Comparison of ENCODE assay signal across 1 cellular context in genomic region chr10:27099916-27100799, GRCh38.
TF ChIP-seq lines count a peak whose summit lies in the region.

TSS of gene ANKRD26 (minus strand) at chr10:27100494. CDS start at chr10:27100326, 168 bp downstream.

TF ChIP-seq in HepG2, 621 proteins besides CTCF, POLR2A, EP300 and RAD21 (continued from another document and continues in another):
- no peak for TF ChIP-seq SOX6 (IDR thresholded peaks at IDR 0.05)
- TF ChIP-seq SOX6 (CRISPR knock-in tag; IDR thresholded peaks at IDR 0.05): peak; percentile 26; the same call in 1 of the 2 replicates
- TF ChIP-seq YEATS4 (CRISPR knock-in tag; IDR thresholded peaks at IDR 0.05; ENCODE audit: borderline replicate concordance): peak; percentile 80
- no peak for TF ChIP-seq RERE (CRISPR knock-in tag; IDR thresholded peaks at IDR 0.05; ENCODE audit: low read depth)
- no peak for TF ChIP-seq ZNF207 (IDR thresholded peaks at IDR 0.05; ENCODE audit: borderline replicate concordance)
- TF ChIP-seq ZNF607 (CRISPR knock-in tag; IDR thresholded peaks at IDR 0.05; ENCODE audit: borderline replicate concordance): 0 out of 2 replicates have a peak, but pooled peaks have one; percentile 56
- no peak for TF ChIP-seq NCOR1 (IDR thresholded peaks at IDR 0.05; ENCODE audit: borderline replicate concordance, low read length)
- TF ChIP-seq, protein P1, sequence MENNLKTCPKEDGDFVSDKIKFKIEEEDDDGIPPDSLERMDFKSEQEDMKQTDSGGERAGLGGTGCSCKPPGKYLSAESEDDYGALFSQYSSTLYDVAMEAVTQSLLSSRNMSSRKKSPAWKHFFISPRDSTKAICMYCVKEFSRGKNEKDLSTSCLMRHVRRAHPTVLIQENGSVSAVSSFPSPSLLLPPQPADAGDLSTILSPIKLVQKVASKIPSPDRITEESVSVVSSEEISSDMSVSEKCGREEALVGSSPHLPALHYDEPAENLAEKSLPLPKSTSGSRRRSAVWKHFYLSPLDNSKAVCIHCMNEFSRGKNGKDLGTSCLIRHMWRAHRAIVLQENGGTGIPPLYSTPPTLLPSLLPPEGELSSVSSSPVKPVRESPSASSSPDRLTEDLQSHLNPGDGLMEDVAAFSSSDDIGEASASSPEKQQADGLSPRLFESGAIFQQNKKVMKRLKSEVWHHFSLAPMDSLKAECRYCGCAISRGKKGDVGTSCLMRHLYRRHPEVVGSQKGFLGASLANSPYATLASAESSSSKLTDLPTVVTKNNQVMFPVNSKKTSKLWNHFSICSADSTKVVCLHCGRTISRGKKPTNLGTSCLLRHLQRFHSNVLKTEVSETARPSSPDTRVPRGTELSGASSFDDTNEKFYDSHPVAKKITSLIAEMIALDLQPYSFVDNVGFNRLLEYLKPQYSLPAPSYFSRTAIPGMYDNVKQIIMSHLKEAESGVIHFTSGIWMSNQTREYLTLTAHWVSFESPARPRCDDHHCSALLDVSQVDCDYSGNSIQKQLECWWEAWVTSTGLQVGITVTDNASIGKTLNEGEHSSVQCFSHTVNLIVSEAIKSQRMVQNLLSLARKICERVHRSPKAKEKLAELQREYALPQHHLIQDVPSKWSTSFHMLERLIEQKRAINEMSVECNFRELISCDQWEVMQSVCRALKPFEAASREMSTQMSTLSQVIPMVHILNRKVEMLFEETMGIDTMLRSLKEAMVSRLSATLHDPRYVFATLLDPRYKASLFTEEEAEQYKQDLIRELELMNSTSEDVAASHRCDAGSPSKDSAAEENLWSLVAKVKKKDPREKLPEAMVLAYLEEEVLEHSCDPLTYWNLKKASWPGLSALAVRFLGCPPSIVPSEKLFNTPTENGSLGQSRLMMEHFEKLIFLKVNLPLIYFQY (CRISPR knock-in tag; IDR thresholded peaks at IDR 0.05; ENCODE audit: borderline replicate concordance): 0 out of 2 replicates have a peak, but pooled peaks have one; percentile 80
- no peak for TF ChIP-seq TIGD3 (CRISPR knock-in tag; IDR thresholded peaks at IDR 0.05; ENCODE audit: borderline replicate concordance)
- TF ChIP-seq NCOA2 (CRISPR knock-in tag; IDR thresholded peaks at IDR 0.05): 0 out of 2 replicates have a peak, but pooled peaks have one; percentile 39
- TF ChIP-seq SKIL (CRISPR knock-in tag; IDR thresholded peaks at IDR 0.05; ENCODE audit: borderline replicate concordance): no peak
- TF ChIP-seq CHD4 (IDR thresholded peaks at IDR 0.05; ENCODE audit: borderline replicate concordance, low read length): no peak
- no peak for TF ChIP-seq SSRP1 (CRISPR knock-in tag; IDR thresholded peaks at IDR 0.05)
- TF ChIP-seq ZNF616 (CRISPR knock-in tag; IDR thresholded peaks at IDR 0.05; ENCODE audit: low read depth): 0 out of 2 replicates have a peak, but pooled peaks have one; percentile 40
- no peak for TF ChIP-seq ZNF3 (CRISPR knock-in tag; IDR thresholded peaks at IDR 0.05)
- TF ChIP-seq ZFP36L2 (CRISPR knock-in tag; IDR thresholded peaks at IDR 0.05): no peak
- TF ChIP-seq HINFP (CRISPR knock-in tag; IDR thresholded peaks at IDR 0.05; ENCODE audit: low read depth): no peak
- no peak for TF ChIP-seq SMARCC2 (IDR thresholded peaks at IDR 0.05)
- TF ChIP-seq KDM1A (CRISPR knock-in tag; IDR thresholded peaks at IDR 0.05): no peak
- no peak for TF ChIP-seq FOXK2 (IDR thresholded peaks at IDR 0.05)
- no peak for TF ChIP-seq ZKSCAN5 (CRISPR knock-in tag; IDR thresholded peaks at IDR 0.05)
- TF ChIP-seq DMAP1 (CRISPR knock-in tag; IDR thresholded peaks at IDR 0.05): peak; percentile 71
- TF ChIP-seq ZNF460 (CRISPR knock-in tag; IDR thresholded peaks at IDR 0.05; ENCODE audit: borderline replicate concordance): no peak
- TF ChIP-seq CBFB (CRISPR knock-in tag; IDR thresholded peaks at IDR 0.05): no peak
- no peak for TF ChIP-seq SETDB1 (CRISPR knock-in tag; IDR thresholded peaks at IDR 0.05; ENCODE audit: borderline replicate concordance)
- TF ChIP-seq CERS6 (CRISPR knock-in tag; IDR thresholded peaks at IDR 0.05): no peak
- TF ChIP-seq ZSCAN22 (CRISPR knock-in tag; IDR thresholded peaks at IDR 0.05): no peak
- no peak for TF ChIP-seq AKNA (CRISPR knock-in tag; IDR thresholded peaks at IDR 0.05; ENCODE audit: borderline replicate concordance)
- TF ChIP-seq ZNF124 (CRISPR knock-in tag; IDR thresholded peaks at IDR 0.05): no peak; the same call in 1 of the 2 replicates
- no peak for TF ChIP-seq ZNF513 (CRISPR knock-in tag; conservative IDR thresholded peaks at IDR 0.05)
- no peak for TF ChIP-seq RNF219 (CRISPR knock-in tag; IDR thresholded peaks at IDR 0.05)
- TF ChIP-seq SNRNP70 (IDR thresholded peaks at IDR 0.05; ENCODE audit: low read depth, low read length): no peak
